23 cellular contexts compared by ENCODE assay signal in genomic region chr19:51724543-51724942, GRCh38. TPM values are rescaled to one million over a fixed set of nuclear protein-coding genes. Genes with fewer than 3 reads are reported as not detected.
DNase-seq lines count a peak whose midpoint lies in the region; ATAC-seq, FAIRE-seq and TF ChIP-seq lines count a peak whose summit lies in the region.
"Had no signal": no experiment of that assay in that cellular context is flagged by ENCODE, and none has a peak within 500 bp of the region (broad histone marks: within the 10 kb centered on the region; RNA-seq: fewer than 3 reads in every experiment).

No MANE protein-coding gene starts in this region.

- no peak overlapping the region for H3K4me3 Mint-ChIP-seq in Caco-2 (ENCODE audit: unreplicated experiment)
- H3K4me3 Mint-ChIP-seq: activated B cell treated with CpG ODN at 0.5 μM for 24 hours; activated CD8-positive, alpha-beta T cell treated with anti-CD3 and anti-CD28 coated beads, Interleukin-2, amount 10 ng/mL, durations not matched to agents 7 days and 5 days; activated naive CD4-positive, alpha-beta T cell treated with anti-CD3 and anti-CD28 coated beads, Interleukin-2, amount 10 ng/mL, durations not matched to agents 7 days and 5 days; activated T-cell treated with anti-CD3 and anti-CD28 coated beads, Interleukin-2, amount 50 U/mL, for 4 hours; H9; natural killer cell; stimulated activated naive CD8-positive, alpha-beta T cell treated with anti-CD3 and anti-CD28 coated beads, Interleukin-15, amount 100 ng/mL, for 72 hours; T-helper 17 cell had no signal

- ATAC-seq in left lung (peak; percentile 9), HG03520 (IDR thresholded peaks at IDR 0.05; ENCODE audit: unreplicated experiment) (no peak)
- ATAC-seq: activated CD8-positive, alpha-beta T cell treated with anti-CD3 and anti-CD28 coated beads, Interleukin-2, amount 10 ng/mL, durations not matched to agents 7 days and 5 days; activated T-cell treated with anti-CD3 and anti-CD28 coated beads, Interleukin-2, amount 50 U/mL, for 4 hours; natural killer cell; stimulated activated naive CD8-positive, alpha-beta T cell treated with anti-CD3 and anti-CD28 coated beads, Interleukin-15, amount 100 ng/mL, for 72 hours; T-helper 17 cell had no signal

- H3K9me3 ChIP-seq in H1 (ENCODE audit: insufficient read depth in 2 of 2, low read depth in 1 of 2, low read length in 1 of 2), result no peaks in the 10 kb centered on the region
- no peaks in the 10 kb centered on the region for H3K9me3 ChIP-seq in left lung
- H3K9me3 ChIP-seq in Caco-2, result no peaks in the 10 kb centered on the region; the same call in 1 of the 2 replicates
- no peaks in the 10 kb centered on the region for H3K9me3 ChIP-seq in ascending aorta
- H3K9me3 ChIP-seq: uterus had no signal

- H3K79me1 ChIP-seq in H1 (ENCODE audit: low read depth, low read length), result no peaks in the 10 kb centered on the region

- H3K4me1 ChIP-seq in H1 (replicated peaks in 1 of 4; ENCODE audit: control insufficient read depth in 3 of 4, insufficient read depth in 4 of 4, low read length in 3 of 4) (peaks cover 0 to 7% (median 2%) of the 10 kb centered on the region in 4 experiments; a peak in 3 of 7 replicates), left lung (peaks cover 0 to 3% of the 10 kb centered on the region in 2 donors), Caco-2 (no peaks in the 10 kb centered on the region), ascending aorta (peaks cover 0 to 1% of the 10 kb centered on the region in 2 donors)

- no peak overlapping the region for H2AFZ ChIP-seq in H1 (ENCODE audit: low read length)

- intact Hi-C loops in left lung (cut with DNase I), result no loop called here
- intact Hi-C loops in Caco-2 (cut with micrococcal nuclease; ENCODE audit: unreplicated experiment), result no loop called here
- intact Hi-C loops in ascending aorta (cut with DNase I), result no loop called here

- H3K27ac Mint-ChIP-seq in Caco-2 (ENCODE audit: unreplicated experiment), result no peak overlapping the region
- H3K27ac Mint-ChIP-seq: activated B cell treated with CpG ODN at 0.5 μM for 24 hours; activated CD8-positive, alpha-beta T cell treated with anti-CD3 and anti-CD28 coated beads, Interleukin-2, amount 10 ng/mL, durations not matched to agents 7 days and 5 days; activated naive CD4-positive, alpha-beta T cell treated with anti-CD3 and anti-CD28 coated beads, Interleukin-2, amount 10 ng/mL, durations not matched to agents 7 days and 5 days; H9; natural killer cell; stimulated activated naive CD8-positive, alpha-beta T cell treated with anti-CD3 and anti-CD28 coated beads, Interleukin-15, amount 100 ng/mL, for 72 hours; T-helper 17 cell had no signal

- H2BK120ac ChIP-seq in H1 (replicated peaks; ENCODE audit: low read depth, low read length), result no peak overlapping the region

- H3K27me3 ChIP-seq in H1 (replicated peaks in 1 of 4; ENCODE audit: control insufficient read depth in 3 of 4, extremely low read depth in 1 of 4, insufficient read depth in 3 of 4, low read length in 3 of 4) (peaks cover 0 to 11% (median 5%) of the 10 kb centered on the region in 4 experiments; a peak in 6 of 7 replicates), left lung (peaks cover 28 to 97% of the 10 kb centered on the region in 2 donors), Caco-2 (replicated peaks; ENCODE audit: control insufficient read depth, insufficient read depth, low read length) (no peaks in the 10 kb centered on the region), ascending aorta (no peaks in the 10 kb centered on the region)

- TF ChIP-seq RAD21 in H1 (IDR thresholded peaks at IDR 0.05 in 1 of 2, conservative IDR thresholded peaks at IDR 0.05 in 1 of 2; ENCODE audit: low read depth in 2 of 2, low read length in 2 of 2), result no peak

- no peak overlapping the region for H4K5ac ChIP-seq in H1 (ENCODE audit: insufficient read length, low read depth, low read length)

- peak; percentile 83 for DNase-seq in LHCN-M2 (ENCODE audit: low read depth)
- no peak for DNase-seq in H1 (ENCODE audit: low read depth in 1 of 2, low spot score in 2 of 2)
- DNase-seq in left lung, result no peak
- peak; percentile 48 for DNase-seq in skeletal muscle cell (ENCODE audit: low read depth)
- no peak for DNase-seq in Caco-2
- DNase-seq in stimulated activated CD4-positive, alpha-beta T cell treated with anti-CD3 and anti-CD28 coated beads, Interleukin-2, amount 100 ng/mL, for 48 hours, result no peak
- DNase-seq in ascending aorta (ENCODE audit: low spot score in 2 of 2), result no peak
- DNase-seq: activated B cell treated with CpG ODN at 0.5 μM for 24 hours; activated CD8-positive, alpha-beta T cell treated with anti-CD3 and anti-CD28 coated beads, Interleukin-2, amount 10 ng/mL, durations not matched to agents 7 days and 5 days; activated naive CD4-positive, alpha-beta T cell treated with anti-CD3 and anti-CD28 coated beads, Interleukin-2, amount 10 ng/mL, durations not matched to agents 7 days and 5 days; activated T-cell treated with anti-CD3 and anti-CD28 coated beads, Interleukin-2, amount 50 U/mL, for 4 hours; H9; IMR-90; MV-4-11; natural killer cell; NCI-H187; stimulated activated naive CD8-positive, alpha-beta T cell treated with anti-CD3 and anti-CD28 coated beads, Interleukin-15, amount 100 ng/mL, for 72 hours; T-helper 17 cell; uterus had no signal

- no peaks in the 10 kb centered on the region for H3K36me3 ChIP-seq in H1 (ENCODE audit: control insufficient read depth in 2 of 4, insufficient read depth in 4 of 4, low read length in 3 of 4)
- H3K36me3 ChIP-seq in left lung, result no peaks in the 10 kb centered on the region
- H3K36me3 ChIP-seq in Caco-2 (ENCODE audit: control insufficient read depth, insufficient read depth, low read length), result no peaks in the 10 kb centered on the region
- H3K36me3 ChIP-seq in ascending aorta, result no peaks in the 10 kb centered on the region
- H3K36me3 ChIP-seq: uterus had no signal

- peaks cover 26% of the 10 kb centered on the region for H3K9me3 Mint-ChIP-seq in Caco-2 (ENCODE audit: unreplicated experiment)
- H3K9me3 Mint-ChIP-seq: natural killer cell had no signal

- CTCF ChIA-PET in H1 (lab: Charles Lee; ENCODE audit: partially characterized antibody), result interaction anchor here (1.6 to 1.7 kb wide), 2 partner anchors 10 to 53 kb away, joined by 4 to 5 read pairs; no protein-coding TSS in a partner anchor
- CTCF ChIA-PET in Caco-2 (lab: Charles Lee), result no interaction called here

- no peak overlapping the region for H2BK12ac ChIP-seq in H1 (ENCODE audit: low read depth, low read length)

- peak overlapping the region; percentile 31; the same call in 1 of the 2 replicates for H4K8ac ChIP-seq in H1 (ENCODE audit: extremely low read depth, insufficient read depth, low read length)

- H3K56ac ChIP-seq in H1 (replicated peaks; ENCODE audit: insufficient read length, low read depth, low read length), result no peak overlapping the region

- no peak overlapping the region for H3K9ac ChIP-seq in H1 (replicated peaks in 1 of 4; ENCODE audit: extremely low read depth in 1 of 4, low read depth in 3 of 4, low read length in 3 of 4)

- peaks cover 3% of the 10 kb centered on the region; the same call in 1 of the 2 replicates for H3K23me2 ChIP-seq in H1 (ENCODE audit: low read depth, low read length)

- no TSS peak for BruUV-seq in Caco-2 (replicated peaks; lab: Mats Ljungman, UMichigan)

- FAIRE-seq in H1 (lab: Jason Lieb, UNC), result no peak

- H3K4me1 Mint-ChIP-seq in Caco-2 (ENCODE audit: low read depth, unreplicated experiment), result no peaks in the 10 kb centered on the region
- H3K4me1 Mint-ChIP-seq: activated naive CD4-positive, alpha-beta T cell treated with anti-CD3 and anti-CD28 coated beads, Interleukin-2, amount 10 ng/mL, durations not matched to agents 7 days and 5 days had no signal

- H3K27ac ChIP-seq in H1 (ENCODE audit: low read depth, low read length) (no peak overlapping the region), left lung (no peak overlapping the region), ascending aorta (no peak overlapping the region)
- H3K27ac ChIP-seq: coronary artery, uterus had no signal

- no peak overlapping the region for H3K18ac ChIP-seq in H1 (ENCODE audit: extremely low read depth, low read length)

- no peak overlapping the region for H4K91ac ChIP-seq in H1 (replicated peaks; ENCODE audit: insufficient read length, low read length)

- no peaks in the 10 kb centered on the region for H4K20me1 ChIP-seq in H1 (replicated peaks in 1 of 2; ENCODE audit: control insufficient read depth in 1 of 2, insufficient read depth in 2 of 2, low read length in 2 of 2)

- H3K23ac ChIP-seq in H1 (ENCODE audit: insufficient read length), result no peak overlapping the region

- H2BK20ac ChIP-seq in H1 (ENCODE audit: low read length), result no peak overlapping the region

- 82% methylated on average over 10 of the region's 15 CpGs; no CpG with 5 or more reads in 1 of the 2 experiments for WGBS in H1 (ENCODE audit: extremely low coverage in 1 of 2, insufficient coverage in 1 of 2, insufficient read length in 1 of 2, insufficient replicate concordance in 2 of 2, low coverage in 1 of 2, low lambda C conversion rate in 2 of 2, missing lambda C conversion rate in 1 of 2), 2 experiments

- H3K36me3 Mint-ChIP-seq in Caco-2 (ENCODE audit: insufficient read depth, unreplicated experiment), result no peaks in the 10 kb centered on the region
- H3K36me3 Mint-ChIP-seq: activated naive CD4-positive, alpha-beta T cell treated with anti-CD3 and anti-CD28 coated beads, Interleukin-2, amount 10 ng/mL, durations not matched to agents 7 days and 5 days; natural killer cell had no signal

- H3K27me3 Mint-ChIP-seq in Caco-2 (ENCODE audit: insufficient read depth, unreplicated experiment), result peaks cover 6% of the 10 kb centered on the region

- POLR2A ChIA-PET in H1 (lab: Charles Lee; ENCODE audit: partially characterized antibody) (interaction anchor here (0.7 to 0.8 kb wide), 2 partner anchors 22 to 324 kb away, joined by 3 read pairs; partner anchors contain the start of gene ZNF432), Caco-2 (lab: Charles Lee) (interaction anchor here (0.6 kb wide), 1 partner anchor 385 kb away, joined by 3 read pairs; no protein-coding TSS in a partner anchor)

- TF ChIP-seq CTCF in H1 (IDR thresholded peaks at IDR 0.05; ENCODE audit: control extremely low read depth in 1 of 3, insufficient read depth in 1 of 3, low read depth in 1 of 3, low read length in 3 of 3) (no peak), left lung (IDR thresholded peaks at IDR 0.05) (no peak), Caco-2 (IDR thresholded peaks at IDR 0.05; ENCODE audit: insufficient read depth in 1 of 2, low read depth in 1 of 2, low read length in 1 of 2, severe bottlenecking in 1 of 2, unreplicated experiment in 1 of 2) (no peak), ascending aorta (IDR thresholded peaks at IDR 0.05) (no peak)

- H3K79me2 ChIP-seq in H1 (ENCODE audit: control insufficient read depth in 1 of 2, insufficient read depth in 2 of 2, low read length in 2 of 2), result no peaks in the 10 kb centered on the region

- no peak for TF ChIP-seq EP300 in H1 (IDR thresholded peaks at IDR 0.05; ENCODE audit: borderline replicate concordance in 1 of 2, low read depth in 2 of 2, low read length in 2 of 2)

- no peak overlapping the region for H2AK5ac ChIP-seq in H1 (ENCODE audit: low read depth, low read length)

- H3K4ac ChIP-seq in H1 (replicated peaks; ENCODE audit: insufficient read length, low read depth, low read length), result no peak overlapping the region

- H3K4me3 ChIP-seq in H1 (ENCODE audit: extremely low read depth in 1 of 4, insufficient read depth in 2 of 4, low read depth in 3 of 4, low read length in 4 of 4) (no peak overlapping the region), left lung (no peak overlapping the region), skeletal muscle cell (ENCODE audit: low read depth, low read length) (no peak overlapping the region), Caco-2 (ENCODE audit: low read depth, low read length) (no peak overlapping the region), ascending aorta (no peak overlapping the region)
- H3K4me3 ChIP-seq: coronary artery, lung, uterus had no signal

- no peak overlapping the region for H2BK15ac ChIP-seq in H1 (ENCODE audit: low read length)

- no peak for TF ChIP-seq POLR2A in H1 (IDR thresholded peaks at IDR 0.05; ENCODE audit: control extremely low read depth in 1 of 2, low read depth in 2 of 2, low read length in 2 of 2)

- no peak overlapping the region for H2BK5ac ChIP-seq in H1 (ENCODE audit: low read depth, low read length)

- no peak overlapping the region for H3K4me2 ChIP-seq in H1 (ENCODE audit: insufficient read depth in 1 of 2, low read depth in 2 of 2, low read length in 2 of 2)

- H3K14ac ChIP-seq in H1 (ENCODE audit: insufficient read length), result no peak overlapping the region

RNA-seq across cellular contexts. Expression of gene HAS1, which starts 0.8 kb away (rescaled TPM):
- total RNA-seq in LHCN-M2 (2014; rRNA removed) (59.1 and 139 TPM in 2 replicates), left lung (under 1 TPM; 0.26 to 0.50 TPM), Caco-2 (2022) (not detected in 2 replicates), ascending aorta (2.9 TPM)
- polyA plus RNA-seq in LHCN-M2 (2012), result 1.6 TPM
- total RNA-seq in H1 (2021; fragmentation: NEBNext Ultra II Directional; extraction: Animal tissue kit (Norgen Biotek cat#: 25700)), result 0.19 TPM in 1 of 2 replicates, not detected in the other
- 1.5 and 1.9 TPM in 2 replicates for polyA plus RNA-seq in H1 (2011; rRNA removed)
- 1.2 TPM for polyA plus RNA-seq in H1 (2011; cell fraction: cytosol; rRNA removed)
- 1.6 TPM for polyA plus RNA-seq in H1 (2011; cell fraction: nucleus; rRNA removed)
- 0.76 to 1.2 TPM (median 1.00 TPM) in 4 replicates for polyA plus RNA-seq in H1 (2012, experiment 1 of 2)
- 1.2 TPM for polyA plus RNA-seq in H1 (2012, experiment 2 of 2)
- polyA plus RNA-seq in H1 (2013, experiment 1 of 2), result 0.51 TPM
- polyA plus RNA-seq in H1 (2013, experiment 2 of 2), result 0.28 TPM
- polyA minus RNA-seq in H1 (2011; rRNA and poly(A)+ RNA removed), result 0.19 and 0.32 TPM in 2 replicates
- not detected for polyA minus RNA-seq in H1 (2011; cell fraction: cytosol; rRNA and poly(A)+ RNA removed)
- polyA minus RNA-seq in H1 (2011; cell fraction: nucleus; rRNA and poly(A)+ RNA removed), result 1.5 TPM
- total RNA-seq: activated B cell treated with CpG ODN at 0.5 μM for 24 hours; activated CD8-positive, alpha-beta T cell treated with anti-CD3 and anti-CD28 coated beads, Interleukin-2, amount 10 ng/mL, durations not matched to agents 7 days and 5 days; activated T-cell treated with anti-CD3 and anti-CD28 coated beads, Interleukin-2, amount 50 U/mL, for 4 hours; glomerular endothelial cell; IMR-90; natural killer cell; T-helper 17 cell had no signal
- polyA plus RNA-seq: IMR-90 had no signal

RNA-seq across cellular contexts. Expression of gene FPR1, which starts 27.1 kb away (rescaled TPM):
- total RNA-seq in LHCN-M2 (2014; rRNA removed) (9.7 and 10.9 TPM in 2 replicates), left lung (100 to 1,000 TPM in 1 of 2 donors, 10 to 100 TPM in 1; 20.0 to 193 TPM), Caco-2 (2022) (not detected in 2 replicates), ascending aorta (7.9 TPM)
- polyA plus RNA-seq in LHCN-M2 (2012), result 4.5 TPM
- total RNA-seq in H1 (2021; fragmentation: NEBNext Ultra II Directional; extraction: Animal tissue kit (Norgen Biotek cat#: 25700)), result not detected in 2 replicates
- 0.11 TPM in 1 of 2 replicates, not detected in the other for polyA plus RNA-seq in H1 (2011; rRNA removed)
- not detected for polyA plus RNA-seq in H1 (2011; cell fraction: cytosol; rRNA removed)
- not detected for polyA plus RNA-seq in H1 (2011; cell fraction: nucleus; rRNA removed)
- polyA plus RNA-seq in H1 (2012, experiment 1 of 2), result not detected in 4 replicates
- polyA plus RNA-seq in H1 (2012, experiment 2 of 2), result not detected
- polyA plus RNA-seq in H1 (2013, experiment 1 of 2), result not detected
- polyA plus RNA-seq in H1 (2013, experiment 2 of 2), result not detected
- polyA minus RNA-seq in H1 (2011; rRNA and poly(A)+ RNA removed), result not detected in 2 replicates
- polyA minus RNA-seq in H1 (2011; cell fraction: cytosol; rRNA and poly(A)+ RNA removed), result not detected
- polyA minus RNA-seq in H1 (2011; cell fraction: nucleus; rRNA and poly(A)+ RNA removed), result not detected
- total RNA-seq: activated CD8-positive, alpha-beta T cell treated with anti-CD3 and anti-CD28 coated beads, Interleukin-2, amount 10 ng/mL, durations not matched to agents 7 days and 5 days; activated T-cell treated with anti-CD3 and anti-CD28 coated beads, Interleukin-2, amount 50 U/mL, for 4 hours; glomerular endothelial cell; H9; IMR-90 had no signal
- polyA plus RNA-seq: IMR-90 had no signal

RNA-seq across cellular contexts. Expression of gene SPACA6, which starts 31.4 kb away (rescaled TPM):
- 12.9 and 27.3 TPM in 2 replicates for total RNA-seq in LHCN-M2 (2014; rRNA removed)
- polyA plus RNA-seq in LHCN-M2 (2012), result 15.1 TPM
- total RNA-seq in H1 (2021; fragmentation: NEBNext Ultra II Directional; extraction: Animal tissue kit (Norgen Biotek cat#: 25700)), result 4.1 and 7.5 TPM in 2 replicates
- polyA plus RNA-seq in H1 (2011; rRNA removed), result 7.1 and 9.7 TPM in 2 replicates
- polyA plus RNA-seq in H1 (2011; cell fraction: cytosol; rRNA removed), result 8.5 TPM
- polyA plus RNA-seq in H1 (2011; cell fraction: nucleus; rRNA removed), result 23.1 TPM
- polyA plus RNA-seq in H1 (2012, experiment 1 of 2), result 6.3 to 8.0 TPM (median 7.3 TPM) in 4 replicates
- polyA plus RNA-seq in H1 (2012, experiment 2 of 2), result 6.1 TPM
- 4.7 TPM for polyA plus RNA-seq in H1 (2013, experiment 1 of 2)
- 4.4 TPM for polyA plus RNA-seq in H1 (2013, experiment 2 of 2)
- polyA minus RNA-seq in H1 (2011; rRNA and poly(A)+ RNA removed), result 1.3 and 2.3 TPM in 2 replicates
- 1.4 TPM for polyA minus RNA-seq in H1 (2011; cell fraction: cytosol; rRNA and poly(A)+ RNA removed)
- 7.4 TPM for polyA minus RNA-seq in H1 (2011; cell fraction: nucleus; rRNA and poly(A)+ RNA removed)
- 10 to 100 TPM; 15.9 to 27.3 TPM for total RNA-seq in left lung
- total RNA-seq in Caco-2 (2022), result 3.6 and 4.9 TPM in 2 replicates
- total RNA-seq in ascending aorta, result 16.0 TPM

RNA-seq across cellular contexts. Expression of gene FPR2, which starts 36.4 kb away (rescaled TPM):
- total RNA-seq in LHCN-M2 (2014; rRNA removed), result 0.40 and 1.8 TPM in 2 replicates
- not detected for polyA plus RNA-seq in LHCN-M2 (2012)
- total RNA-seq in H1 (2021; fragmentation: NEBNext Ultra II Directional; extraction: Animal tissue kit (Norgen Biotek cat#: 25700)), result not detected in 2 replicates
- polyA plus RNA-seq in H1 (2011; rRNA removed), result 0.05 and 0.17 TPM in 2 replicates
- 0.10 TPM for polyA plus RNA-seq in H1 (2011; cell fraction: cytosol; rRNA removed)
- polyA plus RNA-seq in H1 (2011; cell fraction: nucleus; rRNA removed), result 0.26 TPM
- 0.24 to 0.52 TPM in 2 of 4 replicates, not detected in the others for polyA plus RNA-seq in H1 (2012, experiment 1 of 2)
- polyA plus RNA-seq in H1 (2012, experiment 2 of 2), result not detected
- polyA plus RNA-seq in H1 (2013, experiment 1 of 2), result 0.49 TPM
- 0.53 TPM for polyA plus RNA-seq in H1 (2013, experiment 2 of 2)
- 0.63 and 0.71 TPM in 2 replicates for polyA minus RNA-seq in H1 (2011; rRNA and poly(A)+ RNA removed)
- not detected for polyA minus RNA-seq in H1 (2011; cell fraction: cytosol; rRNA and poly(A)+ RNA removed)
- polyA minus RNA-seq in H1 (2011; cell fraction: nucleus; rRNA and poly(A)+ RNA removed), result not detected
- 10 to 100 TPM in 1 of 2 donors, 1 to 10 TPM in 1; 5.9 to 41.7 TPM for total RNA-seq in left lung
- not detected in 2 replicates for total RNA-seq in Caco-2 (2022)
- 0.21 TPM for total RNA-seq in ascending aorta
- total RNA-seq: activated B cell treated with CpG ODN at 0.5 μM for 24 hours; activated CD8-positive, alpha-beta T cell treated with anti-CD3 and anti-CD28 coated beads, Interleukin-2, amount 10 ng/mL, durations not matched to agents 7 days and 5 days; activated T-cell treated with anti-CD3 and anti-CD28 coated beads, Interleukin-2, amount 50 U/mL, for 4 hours; glomerular endothelial cell; H9; IMR-90 had no signal
- polyA plus RNA-seq: IMR-90 had no signal

Comparison
In these comparisons a context has a peak if more than half of its experiments do, and no peak if none do; other contexts are left out.
1. DNase-seq: peak in LHCN-M2 (single experiment) and skeletal muscle cell (single experiment); none in H1 (0 of 2), left lung (0 of 2), Caco-2 (0 of 2), stimulated activated CD4-positive, alpha-beta T cell treated with anti-CD3 and anti-CD28 coated beads, Interleukin-2, amount 100 ng/mL, for 48 hours (0 of 2) and ascending aorta (0 of 2).
2. RNA of gene HAS1, which starts 0.8 kb away (total RNA-seq): 59.1 to 139 TPM in LHCN-M2; 2.9 TPM in ascending aorta (single experiment), 0.26 to 0.50 TPM in left lung, 0.19 TPM in H1 and not detected in Caco-2; every median in the first group is over 10 times any median in the second.